Comparison of ENCODE assay signal across 12 cellular contexts in the genomic region with DNA sequence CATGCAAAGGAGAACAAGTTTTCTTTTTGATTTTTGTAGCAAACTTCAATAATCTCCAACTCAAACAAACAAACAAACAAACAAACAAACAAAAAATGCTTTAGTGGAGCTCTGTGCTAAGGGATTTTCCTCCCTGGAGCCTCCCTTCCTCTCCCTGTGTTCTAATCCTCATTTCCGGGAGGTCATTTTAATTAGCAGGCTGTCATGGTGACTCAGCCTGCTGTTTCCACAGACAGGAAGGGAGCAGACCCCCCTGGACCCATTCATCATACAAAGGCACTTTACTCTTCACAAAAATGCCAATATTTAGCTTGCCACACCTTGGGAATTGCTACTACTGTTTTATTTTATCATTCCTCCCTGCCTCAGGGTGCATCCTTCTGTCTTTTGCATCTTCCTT.
"Had no signal": no experiment of that assay in that cellular context is flagged by ENCODE, and none has a peak within 500 bp of the region (broad histone marks: within the 10 kb centered on the region; RNA-seq: fewer than 3 reads in every experiment).

No MANE protein-coding gene starts in this region.

- DNase-seq: activated CD8-positive, alpha-beta memory T cell treated with anti-CD3 and anti-CD28 coated beads, Interleukin-2, amount 50 U/mL, for 48 hours; activated CD8-positive, alpha-beta T cell treated with anti-CD3 and anti-CD28 coated beads for 36 hours; aorta; esophagus squamous epithelium; foreskin fibroblast; pancreas; stimulated activated CD4-positive, alpha-beta T cell treated with anti-CD3 and anti-CD28 coated beads, Interleukin-4, amount 100 ng/mL, for 24 hours; stomach had no signal

- H3K27ac Mint-ChIP-seq: activated CD8-positive, alpha-beta T cell treated with anti-CD3 and anti-CD28 coated beads for 36 hours; memory B cell had no signal

- H3K4me1 Mint-ChIP-seq: memory B cell, neural crest cell had no signal

- H3K9me3 Mint-ChIP-seq: activated CD8-positive, alpha-beta T cell treated with anti-CD3 and anti-CD28 coated beads for 36 hours; memory B cell; neural crest cell had no signal

- H3K27me3 ChIP-seq: pancreas had no signal

- H3K36me3 Mint-ChIP-seq: memory B cell had no signal

- ATAC-seq: activated CD8-positive, alpha-beta T cell treated with anti-CD3 and anti-CD28 coated beads for 36 hours; pancreas had no signal

- H3K9me3 ChIP-seq: esophagus squamous epithelium, pancreas, stomach, thoracic aorta had no signal

- H3K4me1 ChIP-seq: esophagus squamous epithelium, pancreas, stomach had no signal

- H3K4me3 Mint-ChIP-seq: activated CD8-positive, alpha-beta T cell treated with anti-CD3 and anti-CD28 coated beads for 36 hours; memory B cell; neural crest cell had no signal

- H3K27ac ChIP-seq: cardiac muscle cell, esophagus squamous epithelium, pancreas, stomach, thoracic aorta had no signal

- H3K36me3 ChIP-seq: cardiac muscle cell, esophagus squamous epithelium, pancreas, stomach, thoracic aorta had no signal

- H3K4me3 ChIP-seq: cardiac muscle cell, esophagus squamous epithelium, pancreas, stomach, thoracic aorta had no signal
